Comparison of ENCODE assay signal across 15 cellular contexts in genomic region chr6:52640916-52641315, GRCh38.
"Had no signal": no experiment of that assay in that cellular context is flagged by ENCODE, and none has a peak within 500 bp of the region (broad histone marks: within the 10 kb centered on the region; RNA-seq: fewer than 3 reads in every experiment).

No MANE protein-coding gene starts in this region.

- H3K36me3 Mint-ChIP-seq: activated naive CD4-positive, alpha-beta T cell treated with anti-CD3 and anti-CD28 coated beads, Interleukin-2, amount 50 U/mL, for 24 hours; natural killer cell; stimulated activated memory B cell treated with anti-CD40 and anti-IgM and Interleukin-4, amounts not matched to agents 10 μg/mL and 1 μg/mL and 100 μg/mL, for 72 hours had no signal

- ATAC-seq: activated CD8-positive, alpha-beta T cell treated with anti-CD3 and anti-CD28 coated beads for 36 hours; natural killer cell; stimulated activated memory B cell treated with anti-CD40 and anti-IgM and Interleukin-4, amounts not matched to agents 10 μg/mL and 1 μg/mL and 100 μg/mL, for 72 hours had no signal

- H3K27ac Mint-ChIP-seq: activated CD8-positive, alpha-beta T cell treated with anti-CD3 and anti-CD28 coated beads for 36 hours; activated naive CD4-positive, alpha-beta T cell treated with anti-CD3 and anti-CD28 coated beads, Interleukin-2, amount 50 U/mL, for 24 hours; natural killer cell; stimulated activated memory B cell treated with anti-CD40 and anti-IgM and Interleukin-4, amounts not matched to agents 10 μg/mL and 1 μg/mL and 100 μg/mL, for 72 hours; WTC11 had no signal

- H3K4me3 Mint-ChIP-seq: activated CD8-positive, alpha-beta T cell treated with anti-CD3 and anti-CD28 coated beads for 36 hours; activated naive CD4-positive, alpha-beta T cell treated with anti-CD3 and anti-CD28 coated beads, Interleukin-2, amount 50 U/mL, for 24 hours; natural killer cell; stimulated activated memory B cell treated with anti-CD40 and anti-IgM and Interleukin-4, amounts not matched to agents 10 μg/mL and 1 μg/mL and 100 μg/mL, for 72 hours; WTC11 had no signal

- H3K4me1 Mint-ChIP-seq: activated naive CD4-positive, alpha-beta T cell treated with anti-CD3 and anti-CD28 coated beads, Interleukin-2, amount 50 U/mL, for 24 hours; stimulated activated memory B cell treated with anti-CD40 and anti-IgM and Interleukin-4, amounts not matched to agents 10 μg/mL and 1 μg/mL and 100 μg/mL, for 72 hours had no signal

- DNase-seq: activated CD4-positive, alpha-beta T cell treated with anti-CD3 and anti-CD28 coated beads for 48 hours; activated CD8-positive, alpha-beta T cell treated with anti-CD3 and anti-CD28 coated beads for 36 hours; activated effector memory CD4-positive, alpha-beta T cell treated with anti-CD3 and anti-CD28 coated beads, Interleukin-2, amount 50 U/mL, for 16 hours; activated T-cell treated with anti-CD3 and anti-CD28 coated beads, Interleukin-2, amount 50 U/mL, for 48 hours; amniotic stem cell; hippocampal formation; kidney; left ventricle myocardium inferior; mucosa of descending colon; natural killer cell; occipital lobe; stimulated activated CD4-positive, alpha-beta T cell treated with anti-CD3 and anti-CD28 coated beads, Interleukin-2, amount 100 ng/mL, for 48 hours had no signal

- H3K9me3 Mint-ChIP-seq: activated CD8-positive, alpha-beta T cell treated with anti-CD3 and anti-CD28 coated beads for 36 hours; activated naive CD4-positive, alpha-beta T cell treated with anti-CD3 and anti-CD28 coated beads, Interleukin-2, amount 50 U/mL, for 24 hours; natural killer cell had no signal
